ENCODE assay signal across 6 cellular contexts in the genomic region with DNA sequence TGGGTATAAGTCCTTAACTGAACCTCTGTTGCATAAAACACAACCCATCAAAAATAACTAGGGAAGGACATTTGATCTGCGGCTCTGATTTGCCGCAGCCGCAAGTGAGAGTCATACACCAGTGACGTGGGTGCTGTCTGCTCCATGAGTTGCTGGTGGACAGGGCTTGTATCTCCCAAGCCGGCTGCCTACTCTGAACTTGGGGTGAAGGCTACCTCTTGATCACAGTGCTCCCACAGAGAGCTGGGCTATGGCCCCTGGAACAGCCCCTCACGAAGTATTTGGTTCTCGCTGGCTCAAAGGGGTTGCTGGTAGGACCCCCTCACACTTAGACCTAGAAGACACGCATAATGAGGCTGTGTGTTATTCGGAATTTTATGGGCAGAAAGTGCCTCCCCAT.
"Had no signal": no experiment of that assay in that cellular context is flagged by ENCODE, and none has a peak within 500 bp of the region (broad histone marks: within the 10 kb centered on the region; RNA-seq: fewer than 3 reads in every experiment).

No MANE protein-coding gene starts in this region.

- DNase-seq: IMR-90, KBM-7 had no signal

- H3K4me3 Mint-ChIP-seq: IgD-negative memory B cell had no signal

- ATAC-seq: HepG2, K562 had no signal

- H3K4me1 Mint-ChIP-seq: IgD-negative memory B cell had no signal

- H3K27ac ChIP-seq: HL-60 had no signal

- H3K27ac Mint-ChIP-seq: IgD-negative memory B cell had no signal

- H3K4me3 ChIP-seq: K562 had no signal

- H3K27me3 Mint-ChIP-seq: IgD-negative memory B cell had no signal
